Comparison of ENCODE assay signal across 9 cellular contexts in genomic region chr12:50403001-50403440, GRCh38. TPM values are rescaled to one million over a fixed set of nuclear protein-coding genes. Genes with fewer than 3 reads are reported as not detected.
DNase-seq lines count a peak whose midpoint lies in the region; ATAC-seq and TF ChIP-seq lines count a peak whose summit lies in the region.
"Had no signal": no experiment of that assay in that cellular context is flagged by ENCODE, and none has a peak within 500 bp of the region (broad histone marks: within the 10 kb centered on the region; RNA-seq: fewer than 3 reads in every experiment).

No MANE protein-coding gene starts in this region.

- ATAC-seq in left lung: no peak
- no peak for ATAC-seq in mucosa of descending colon

- H3K27ac ChIP-seq in cardiac muscle cell (peak overlapping the region; percentile 94), left lung (peak overlapping the region; percentile 92)

- TF ChIP-seq CTCF in cardiac muscle cell (IDR thresholded peaks at IDR 0.05; ENCODE audit: low read depth, low read length): no peak
- no peak for TF ChIP-seq CTCF in left lung (IDR thresholded peaks at IDR 0.05)
- TF ChIP-seq CTCF in type B pancreatic cell (conservative IDR thresholded peaks at IDR 0.05): no peak
- TF ChIP-seq CTCF in mucosa of descending colon (IDR thresholded peaks at IDR 0.05): no peak

- DNase-seq in cardiac muscle cell (ENCODE audit: low read depth in 1 of 2, low spot score in 1 of 2): no peak
- no peak for DNase-seq in cardiac septum (ENCODE audit: low spot score)
- DNase-seq in left lung: no peak
- DNase-seq in type B pancreatic cell (ENCODE audit: extremely low spot score, unreplicated experiment): no peak
- DNase-seq in NCI-H2196 treated with DMSO at 0.1 percent for 48 hours (lab: John Stamatoyannopoulos, UW; ENCODE audit: unreplicated experiment): no peak
- no peak for DNase-seq in NCI-H1105 (lab: John Stamatoyannopoulos, UW)
- no peak for DNase-seq in mucosa of descending colon
- DNase-seq: activated effector memory CD4-positive, alpha-beta T cell treated with Interleukin-2 at 50 U/mL for 16 hours had no signal

- intact Hi-C loops in cardiac septum (cut with DNase I): loop anchor here (10.0 kb wide), 1 partner anchor 218 kb away; no protein-coding TSS in a partner anchor
- intact Hi-C loops in left lung (cut with DNase I): no loop called here
- intact Hi-C loops in mucosa of descending colon (cut with DNase I, micrococcal nuclease): no loop called here

- H3K27me3 ChIP-seq in cardiac muscle cell: no peaks in the 10 kb centered on the region
- H3K27me3 ChIP-seq in left lung: no peaks in the 10 kb centered on the region

- H3K4me1 Mint-ChIP-seq in activated naive CD8-positive, alpha-beta T cell (ENCODE audit: low read depth): peaks cover 36% of the 10 kb centered on the region
- H3K4me1 Mint-ChIP-seq in type B pancreatic cell (ENCODE audit: unreplicated experiment): peaks cover 15% of the 10 kb centered on the region

- H3K9me3 ChIP-seq in cardiac muscle cell (ENCODE audit: low read depth) (no peaks in the 10 kb centered on the region), left lung (no peaks in the 10 kb centered on the region), mucosa of descending colon (no peaks in the 10 kb centered on the region)

- no peaks in the 10 kb centered on the region for H3K9me3 Mint-ChIP-seq in activated naive CD8-positive, alpha-beta T cell (ENCODE audit: low read depth)
- H3K9me3 Mint-ChIP-seq in type B pancreatic cell: no peaks in the 10 kb centered on the region

- H3K4me3 Mint-ChIP-seq in activated naive CD8-positive, alpha-beta T cell: peak overlapping the region; percentile 99
- peak overlapping the region; percentile 99 for H3K4me3 Mint-ChIP-seq in type B pancreatic cell

- H3K27ac Mint-ChIP-seq in activated naive CD8-positive, alpha-beta T cell: no peak overlapping the region
- H3K27ac Mint-ChIP-seq in type B pancreatic cell: peak overlapping the region; percentile 96

- H3K36me3 ChIP-seq in cardiac muscle cell (no peaks in the 10 kb centered on the region), left lung (no peaks in the 10 kb centered on the region), mucosa of descending colon (ENCODE audit: low read depth) (no peaks in the 10 kb centered on the region)

- H3K4me1 ChIP-seq in cardiac muscle cell (ENCODE audit: low read depth): peaks cover 9% of the 10 kb centered on the region
- H3K4me1 ChIP-seq in left lung: peaks cover 11 to 41% of the 10 kb centered on the region in 2 donors
- H3K4me1 ChIP-seq in mucosa of descending colon (ENCODE audit: low read depth): peaks cover 19% of the 10 kb centered on the region

- H3K27me3 Mint-ChIP-seq in activated naive CD8-positive, alpha-beta T cell: no peaks in the 10 kb centered on the region
- H3K27me3 Mint-ChIP-seq in type B pancreatic cell: no peaks in the 10 kb centered on the region

- H3K4me3 ChIP-seq in cardiac muscle cell (peak overlapping the region; percentile 59), left lung (peak overlapping the region in 1 of 2 donors; percentile 89), mucosa of descending colon (no peak overlapping the region)

- peaks cover 4% of the 10 kb centered on the region for H3K36me3 Mint-ChIP-seq in activated naive CD8-positive, alpha-beta T cell
- H3K36me3 Mint-ChIP-seq in type B pancreatic cell: peaks cover 3% of the 10 kb centered on the region

RNA-seq across cellular contexts. Expression of gene LARP4, which starts 2.3 kb away (rescaled TPM):
- total RNA-seq in cardiac muscle cell (25.8 and 28.9 TPM in 2 replicates), cardiac septum (61.9 TPM), left lung (10 to 100 TPM; 58.5 to 65.4 TPM), type B pancreatic cell (ENCODE audit: low replicate concordance) (50.5 and 55.3 TPM in 2 replicates), mucosa of descending colon (10 to 100 TPM; 42.1 to 71.7 (median 53.1) TPM)
- 28.3 and 36.8 TPM in 2 replicates for polyA plus RNA-seq in cardiac muscle cell

RNA-seq across cellular contexts. Expression of gene FAM186A, which starts 6.6 kb away (rescaled TPM):
- total RNA-seq in cardiac muscle cell (not detected in 2 replicates), cardiac septum (not detected), left lung (not detected), type B pancreatic cell (ENCODE audit: low replicate concordance) (not detected in 2 replicates), mucosa of descending colon (not detected)
- 0.47 and 0.57 TPM in 2 replicates for polyA plus RNA-seq in cardiac muscle cell
